14 cellular contexts compared by ENCODE assay signal in the genomic region with DNA sequence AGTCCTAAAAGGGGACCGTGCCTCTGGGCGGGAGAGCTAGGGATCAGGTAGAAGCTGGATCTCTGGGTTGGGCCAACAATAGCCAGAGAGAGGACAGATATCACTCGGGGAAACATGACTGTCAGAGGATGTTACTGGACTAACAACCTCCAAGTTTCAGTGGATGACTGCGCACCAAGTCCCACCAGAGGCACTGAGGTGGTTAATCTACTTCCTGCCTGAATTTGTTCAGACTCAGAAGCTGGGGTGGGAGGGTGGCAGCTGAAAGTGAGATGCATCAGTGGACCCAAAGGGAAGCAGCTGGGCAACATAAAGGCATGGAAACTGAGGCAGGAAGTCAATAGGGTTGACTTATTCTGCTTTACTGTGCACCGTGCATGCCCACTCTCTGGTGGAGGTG.
DNase-seq lines count a peak whose midpoint lies in the region; ATAC-seq and TF ChIP-seq lines count a peak whose summit lies in the region.
"Had no signal": no experiment of that assay in that cellular context is flagged by ENCODE, and none has a peak within 500 bp of the region (broad histone marks: within the 10 kb centered on the region; RNA-seq: fewer than 3 reads in every experiment).

No MANE protein-coding gene starts in this region.

- H3K9ac ChIP-seq in H9 (ENCODE audit: extremely low read depth, insufficient read length, low read length) = no peak overlapping the region

- in situ Hi-C loops in KBM-7 (cut with MboI; ENCODE audit: low pct_unique_long_range_greater_than_20kb, low sequenced_read_pairs) = no loop called here

- no peak overlapping the region for H4K8ac ChIP-seq in H9 (replicated peaks; ENCODE audit: insufficient read length, low read depth, low read length)

- no peaks in the 10 kb centered on the region for H3K9me3 ChIP-seq in CD4-positive, alpha-beta T cell (ENCODE audit: control insufficient read depth, low read length)
- H3K9me3 ChIP-seq in H9 (ENCODE audit: control insufficient read depth, low read depth, low read length) = no peaks in the 10 kb centered on the region

- H2AFZ ChIP-seq in H9 (ENCODE audit: low read length) = no peak overlapping the region

- H3K4me1 Mint-ChIP-seq in CD4-positive, alpha-beta T cell (ENCODE audit: low read depth) = peaks cover 33% of the 10 kb centered on the region
- peaks cover 27% of the 10 kb centered on the region for H3K4me1 Mint-ChIP-seq in activated T-cell treated with anti-CD3 and anti-CD28 coated beads, Interleukin-2, amount 50 U/mL, for 72 hours (ENCODE audit: low read depth)
- peaks cover 13 to 16% of the 10 kb centered on the region in 2 experiments for H3K4me1 Mint-ChIP-seq in H9

- H3K9me3 Mint-ChIP-seq in CD4-positive, alpha-beta T cell = no peaks in the 10 kb centered on the region
- no peaks in the 10 kb centered on the region for H3K9me3 Mint-ChIP-seq in activated T-cell treated with anti-CD3 and anti-CD28 coated beads, Interleukin-2, amount 50 U/mL, for 72 hours
- no peaks in the 10 kb centered on the region for H3K9me3 Mint-ChIP-seq in H9

- H2BK15ac ChIP-seq in H9 (ENCODE audit: low read depth, low read length) = no peak overlapping the region

- H4K20me1 ChIP-seq in H9 (ENCODE audit: control insufficient read depth, insufficient read depth, insufficient read length) = no peaks in the 10 kb centered on the region

- no peak overlapping the region for H2BK12ac ChIP-seq in H9 (ENCODE audit: insufficient read length, low read depth, low read length)

- no peak overlapping the region for H2BK120ac ChIP-seq in H9 (ENCODE audit: low read depth, low read length, poor library complexity, severe bottlenecking)

- no peaks in the 10 kb centered on the region for H3K79me1 ChIP-seq in H9 (ENCODE audit: insufficient read depth, low read depth, low read length, poor library complexity, severe bottlenecking)

- H2AK5ac ChIP-seq in H9 (ENCODE audit: insufficient read length, low read length) = no peak overlapping the region

- no peaks in the 10 kb centered on the region for H3K27me3 ChIP-seq in CD4-positive, alpha-beta T cell (ENCODE audit: control insufficient read depth, insufficient read depth, low read length)
- H3K27me3 ChIP-seq in H9 (ENCODE audit: insufficient read depth, low read length) = no peaks in the 10 kb centered on the region

- H3K27me3 Mint-ChIP-seq in CD4-positive, alpha-beta T cell = no peaks in the 10 kb centered on the region
- H3K27me3 Mint-ChIP-seq in activated T-cell treated with anti-CD3 and anti-CD28 coated beads, Interleukin-2, amount 50 U/mL, for 72 hours (ENCODE audit: low read depth) = no peaks in the 10 kb centered on the region
- H3K27me3 Mint-ChIP-seq in H9 (ENCODE audit: low read depth) = no peaks in the 10 kb centered on the region; the same call in 1 of the 2 replicates

- ATAC-seq in CD4-positive, alpha-beta T cell (ENCODE audit: poor library complexity) = peak; percentile 43
- ATAC-seq in GM19043 (IDR thresholded peaks at IDR 0.05; ENCODE audit: low read depth, unreplicated experiment) (peak; percentile 61), HG03135 (IDR thresholded peaks at IDR 0.05; ENCODE audit: unreplicated experiment) (peak; percentile 62)
- ATAC-seq in activated T-cell treated with anti-CD3 and anti-CD28 coated beads, Interleukin-2, amount 50 U/mL, for 72 hours (replicated peaks in 1 of 2) = peak; percentile 83 to 85
- ATAC-seq: left cardiac atrium had no signal

- no peak overlapping the region for H4K5ac ChIP-seq in H9 (ENCODE audit: insufficient read length, low read depth, low read length)

- H3K4me3 Mint-ChIP-seq in CD4-positive, alpha-beta T cell = peak overlapping the region; percentile 28
- H3K4me3 Mint-ChIP-seq in activated T-cell treated with anti-CD3 and anti-CD28 coated beads, Interleukin-2, amount 50 U/mL, for 72 hours = no peak overlapping the region
- H3K4me3 Mint-ChIP-seq in H9 = no peak overlapping the region

- intact Hi-C loops in CD4-positive, alpha-beta T cell (cut with DNase I, micrococcal nuclease) = no loop called here

- no peak overlapping the region for H2BK20ac ChIP-seq in H9 (ENCODE audit: low read depth, low read length, poor library complexity, severe bottlenecking)

- no peak for TF ChIP-seq CTCF in CD4-positive, alpha-beta T cell (IDR thresholded peaks at IDR 0.05)
- no peak for TF ChIP-seq CTCF in H9 (conservative IDR thresholded peaks at IDR 0.05)

- POLR2A ChIA-PET in CD4-positive, alpha-beta T cell (lab: Charles Lee) = interaction anchor here (1.4 to 1.8 kb wide), 3 partner anchors 14 to 130 kb away, joined by 4 to 7 read pairs (median 6); a partner anchor contains a TSS

- CTCF ChIA-PET in CD4-positive, alpha-beta T cell (lab: Charles Lee) = no interaction called here

- H4K91ac ChIP-seq in H9 (ENCODE audit: insufficient read length, low read depth, low read length) = no peak overlapping the region

- no peak overlapping the region for H3T11ph ChIP-seq in H9 (ENCODE audit: low read length)

- peak overlapping the region; percentile 16 for H3K27ac Mint-ChIP-seq in CD4-positive, alpha-beta T cell
- no peak overlapping the region for H3K27ac Mint-ChIP-seq in activated T-cell treated with anti-CD3 and anti-CD28 coated beads, Interleukin-2, amount 50 U/mL, for 72 hours
- 0 out of 7 replicates have a peak overlapping the region, but pooled peaks of 1 of the 3 experiments have one; percentile 36 for H3K27ac Mint-ChIP-seq in H9

- H3K23ac ChIP-seq in H9 (ENCODE audit: insufficient read length, low read depth, low read length) = no peak overlapping the region

- H3K79me2 ChIP-seq in H9 (ENCODE audit: insufficient read depth, low read length) = no peaks in the 10 kb centered on the region

- no peak overlapping the region for H2BK5ac ChIP-seq in H9 (ENCODE audit: insufficient read length, low read length)

- H3K27ac ChIP-seq in CD4-positive, alpha-beta T cell (ENCODE audit: low read depth, low read length) = no peak overlapping the region
- H3K27ac ChIP-seq in H9 (ENCODE audit: insufficient read length, low read depth, low read length) = no peak overlapping the region

- no peaks in the 10 kb centered on the region for H3K36me3 Mint-ChIP-seq in CD4-positive, alpha-beta T cell (ENCODE audit: low read depth)
- H3K36me3 Mint-ChIP-seq in activated T-cell treated with anti-CD3 and anti-CD28 coated beads, Interleukin-2, amount 50 U/mL, for 72 hours (ENCODE audit: insufficient read depth in 2 of 2) = no peaks in the 10 kb centered on the region
- H3K36me3 Mint-ChIP-seq in H9 (ENCODE audit: insufficient read depth in 1 of 3, low read depth in 3 of 3) = no peaks in the 10 kb centered on the region

- H3K56ac ChIP-seq in H9 (ENCODE audit: insufficient read length, low read depth, low read length) = no peak overlapping the region

- no peak overlapping the region; the same call in 1 of the 2 replicates for H3K14ac ChIP-seq in H9 (ENCODE audit: insufficient read depth, low read length)

- peaks cover 5% of the 10 kb centered on the region; the same call in 1 of the 2 replicates for H3K4me1 ChIP-seq in H9 (ENCODE audit: insufficient read depth, low read length)

- DNase-seq in CD4-positive, alpha-beta T cell = no peak
- DNase-seq in activated T-cell treated with anti-CD3 and anti-CD28 coated beads, Interleukin-2, amount 50 U/mL, for 72 hours = peak; percentile 34 to 38
- DNase-seq in KBM-7 = no peak
- no peak for DNase-seq in H9
- no peak for DNase-seq in DMS79 treated with DMSO at 0.1 percent for 48 hours (lab: John Stamatoyannopoulos, UW)
- no peak for DNase-seq in AG20443 (ENCODE audit: low spot score)
- DNase-seq: dermis blood vessel endothelial cell, H7, left cardiac atrium, NCI-H187, nucleus accumbens, substantia nigra had no signal

- H3K23me2 ChIP-seq in H9 (ENCODE audit: insufficient read length, low read depth, low read length, poor library complexity, severe bottlenecking) = no peaks in the 10 kb centered on the region

- WGBS in H9 (ENCODE audit: extremely low coverage, insufficient read length, low lambda C conversion rate) = no CpG with 5 or more reads among the region's 5 CpGs

- no peak overlapping the region for H3K4me2 ChIP-seq in H9 (ENCODE audit: insufficient read depth, insufficient read length, low read length)

- H3K4ac ChIP-seq in H9 (ENCODE audit: low read depth, low read length) = no peak overlapping the region

- H3K18ac ChIP-seq in H9 (ENCODE audit: insufficient read length, low read depth, low read length) = no peak overlapping the region

Comparison
In these comparisons a context has a peak if more than half of its experiments do, and no peak if none do; other contexts are left out.
1. DNase-seq: peak in activated T-cell treated with anti-CD3 and anti-CD28 coated beads, Interleukin-2, amount 50 U/mL, for 72 hours (2 of 2); none in CD4-positive, alpha-beta T cell (0 of 10), KBM-7 (single experiment), H9 (single experiment), DMS79 treated with DMSO at 0.1 percent for 48 hours (single experiment) and AG20443 (single experiment).
2. Peak in every context shown above with its lines, with median percentiles within 50 percentile points of each other: ATAC-seq.